Comparison of ENCODE assay signal across 7 cellular contexts in genomic region chr16:67865318-67865717, GRCh38. TPM values are rescaled to one million over a fixed set of nuclear protein-coding genes. Genes with fewer than 3 reads are reported as not detected.
DNase-seq lines count a peak whose midpoint lies in the region; ATAC-seq, FAIRE-seq and TF ChIP-seq lines count a peak whose summit lies in the region.
"Had no signal": no experiment of that assay in that cellular context is flagged by ENCODE, and none has a peak within 500 bp of the region (broad histone marks: within the 10 kb centered on the region; RNA-seq: fewer than 3 reads in every experiment).

No MANE protein-coding gene starts in this region.

- TF ChIP-seq RAD21 in liver (IDR thresholded peaks at IDR 0.05): peak; percentile 77 to 80

- no peaks in the 10 kb centered on the region for H3K4me1 ChIP-seq in liver (ENCODE audit: control insufficient read depth in 4 of 4, insufficient read depth in 4 of 4, low read length in 3 of 4)
- H3K4me1 ChIP-seq: prostate gland had no signal

- WGBS in liver: 95% methylated on average over 2 of the region's 2 CpGs

- FAIRE-seq in H54 (lab: Jason Lieb, UNC): no peak

- TF ChIP-seq POLR2A in H54 (IDR thresholded peaks at IDR 0.05; ENCODE audit: low read depth, low read length): no peak

- POLR2A ChIA-PET in RWPE1 (lab: Yijun Ruan, JAX; ENCODE audit: low non-redundant PET): no interaction called here

- no peak for ATAC-seq in GM21390 (IDR thresholded peaks at IDR 0.05; ENCODE audit: unreplicated experiment)

- H3K9me3 ChIP-seq in liver (ENCODE audit: control insufficient read depth in 4 of 4, low read length in 3 of 4): no peaks in the 10 kb centered on the region
- H3K9me3 ChIP-seq: prostate gland had no signal

- H3K4me3 ChIP-seq in GM12864 (ENCODE audit: low read depth, low read length) (no peak overlapping the region), liver (ENCODE audit: low read depth in 1 of 3, low read length in 3 of 3) (no peak overlapping the region)
- H3K4me3 ChIP-seq: prostate gland had no signal

- TF ChIP-seq CTCF in GM12864 (IDR thresholded peaks at IDR 0.05; ENCODE audit: low read depth, low read length, missing control alignments): peak; percentile 54
- no peak; the same call in 1 of the 2 replicates for TF ChIP-seq CTCF in RWPE1 (conservative IDR thresholded peaks at IDR 0.05; ENCODE audit: low read depth)
- peak; percentile 49 for TF ChIP-seq CTCF in liver (IDR thresholded peaks at IDR 0.05; ENCODE audit: low read depth, low read length, missing input control)

- DNase-seq in GM12864 (ENCODE audit: low read depth): no peak
- no peak for DNase-seq in RWPE1 (ENCODE audit: low spot score)
- DNase-seq in H54 (ENCODE audit: insufficient read length, low spot score): no peak
- no peak for DNase-seq in A172 (ENCODE audit: low spot score)

- CTCF ChIA-PET in RWPE1 (lab: Yijun Ruan, JAX): interaction anchor here (0.6 to 1.3 kb wide), 5 partner anchors 46 to 236 kb away, joined by 3 to 5 read pairs (median 4); no protein-coding TSS in a partner anchor

- H3K27ac ChIP-seq in RWPE1 (peak overlapping the region; percentile 17; the same call in 1 of the 2 replicates), liver (ENCODE audit: low read depth in 1 of 2, low read length in 2 of 2) (no peak overlapping the region)
- H3K27ac ChIP-seq: prostate gland had no signal

- H3K36me3 ChIP-seq in liver (ENCODE audit: control insufficient read depth in 4 of 4, insufficient read depth in 3 of 4, low read depth in 1 of 4, low read length in 3 of 4): peaks cover 0 to 19% (median 6%) of the 10 kb centered on the region in 4 donors

- H3K9ac ChIP-seq in liver (ENCODE audit: low read depth in 1 of 2, low read length in 2 of 2): no peak overlapping the region

- H3K27me3 ChIP-seq in liver (ENCODE audit: control insufficient read depth in 4 of 4, insufficient read depth in 4 of 4, low read length in 3 of 4): no peaks in the 10 kb centered on the region

TF ChIP-seq in liver, 16 proteins besides CTCF, POLR2A, EP300 and RAD21:
- peak; percentile 46 for TF ChIP-seq MAX (IDR thresholded peaks at IDR 0.05)
- TF ChIP-seq HNF4G (IDR thresholded peaks at IDR 0.05): no peak

RNA-seq across cellular contexts. Expression of gene EDC4, which starts 7.5 kb away (rescaled TPM):
- 10 to 100 TPM; 22.9 to 26.8 TPM for total RNA-seq in liver
- polyA plus RNA-seq in liver: 10 to 100 TPM; 17.7 to 20.3 TPM
- total RNA-seq in A172 (2014; rRNA removed; shearing (Covaris generic)): 31.8 and 50.7 TPM in 2 replicates

RNA-seq across cellular contexts. Expression of gene CENPT, which starts 17.8 kb away (rescaled TPM):
- 10 to 100 TPM; 15.9 to 22.7 TPM for total RNA-seq in liver
- polyA plus RNA-seq in liver: 10 to 100 TPM; 11.4 to 26.9 TPM
- total RNA-seq in A172 (2014; rRNA removed; shearing (Covaris generic)): 25.5 and 27.9 TPM in 2 replicates

RNA-seq across cellular contexts. Expression of gene NUTF2, which starts 18.6 kb away (rescaled TPM):
- 10 to 100 TPM; 27.4 to 69.5 TPM for total RNA-seq in liver
- polyA plus RNA-seq in liver: 10 to 100 TPM; 51.0 to 58.7 TPM
- total RNA-seq in A172 (2014; rRNA removed; shearing (Covaris generic)): 68.5 and 72.4 TPM in 2 replicates

RNA-seq across cellular contexts. Expression of gene NRN1L, which starts 19.4 kb away (rescaled TPM):
- total RNA-seq in liver: under 1 TPM; 0.14 to 0.33 TPM
- polyA plus RNA-seq in liver: under 1 TPM; 0.23 to 0.24 TPM
- total RNA-seq in A172 (2014; rRNA removed; shearing (Covaris generic)): not detected in 2 replicates

RNA-seq across cellular contexts. Expression of gene THAP11, which starts 23.2 kb away (rescaled TPM):
- total RNA-seq in liver: 10 to 100 TPM; 14.1 to 19.7 TPM
- 1 to 10 TPM; 6.7 to 9.5 TPM for polyA plus RNA-seq in liver
- 21.4 and 21.6 TPM in 2 replicates for total RNA-seq in A172 (2014; rRNA removed; shearing (Covaris generic))
